Comparison of ENCODE assay signal across 23 cellular contexts in the genomic region with DNA sequence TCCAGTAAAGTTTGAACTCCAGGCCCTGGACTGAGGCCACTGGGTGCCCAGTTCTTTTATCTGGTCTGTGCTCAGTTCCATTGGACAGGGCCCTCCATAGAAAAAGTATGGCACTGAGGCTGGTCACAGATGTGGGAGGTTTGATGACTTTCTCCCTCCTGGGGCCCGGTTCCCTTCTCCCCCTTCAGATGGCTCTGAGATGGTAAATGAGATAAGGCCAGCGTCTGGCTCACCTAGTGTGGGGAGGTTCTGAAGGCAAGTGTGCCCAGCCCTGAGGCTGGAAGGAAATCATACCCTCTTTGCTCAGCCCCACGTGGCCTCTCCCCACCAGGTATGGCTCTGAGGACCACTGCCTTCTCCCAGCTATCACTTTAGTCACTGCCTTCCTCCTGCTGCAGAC. TPM values are rescaled to one million over a fixed set of nuclear protein-coding genes. Genes with fewer than 3 reads are reported as not detected.
A peak's percentile ranks its signal among the peaks of the same experiment; 100 is the strongest.
DNase-seq lines count a peak whose midpoint lies in the region; ATAC-seq and TF ChIP-seq lines count a peak whose summit lies in the region.
"Had no signal": no experiment of that assay in that cellular context is flagged by ENCODE, and none has a peak within 500 bp of the region (broad histone marks: within the 10 kb centered on the region; RNA-seq: fewer than 3 reads in every experiment).

No MANE protein-coding gene starts in this region.

- H3K27ac Mint-ChIP-seq in T-helper 1 cell treated with Interleukin-12 subunit alpha and Interleukin-12 subunit beta and Interleukin-4 antibody, amounts not matched to agents 30 μg/mL and 1 μg/mL, for 36 hours: no peak overlapping the region
- H3K27ac Mint-ChIP-seq: activated naive CD4-positive, alpha-beta T cell treated with anti-CD3 and anti-CD28 coated beads, Interleukin-2, amount 50 U/mL, for 24 hours; natural killer cell treated with Interleukin-12 subunit alpha and Interleukin-12 subunit beta and Interleukin-15 and Interleukin-18, amount 100 ng/mL, for 72 hours; T-cell had no signal

- H3K9me3 ChIP-seq in Loucy (ENCODE audit: insufficient read depth, low read depth, low read length) (no peaks in the 10 kb centered on the region), left lung (no peaks in the 10 kb centered on the region), skeletal muscle tissue (ENCODE audit: control insufficient read depth in 3 of 3, low read length in 3 of 3) (no peaks in the 10 kb centered on the region), PC-9 (ENCODE audit: insufficient read depth, low read depth) (no peaks in the 10 kb centered on the region)
- H3K9me3 ChIP-seq: BLaER1, body of pancreas, testis had no signal

- H3K36me3 ChIP-seq in Loucy (ENCODE audit: insufficient read depth, low read length) (no peaks in the 10 kb centered on the region), left lung (no peaks in the 10 kb centered on the region), skeletal muscle tissue (ENCODE audit: control insufficient read depth in 3 of 3, insufficient read depth in 3 of 3, low read length in 3 of 3) (no peaks in the 10 kb centered on the region), PC-9 (ENCODE audit: low read depth) (no peaks in the 10 kb centered on the region)

- intact Hi-C loops in left lung (cut with DNase I) (no loop called here), PC-9 (cut with micrococcal nuclease; ENCODE audit: unreplicated experiment) (no loop called here)

- peak overlapping the region; percentile 96 for H3K9ac ChIP-seq in Loucy (ENCODE audit: low read depth, low read length, poor library complexity, severe bottlenecking)
- no peak overlapping the region for H3K9ac ChIP-seq in skeletal muscle tissue (ENCODE audit: low read depth in 1 of 3, low read length in 3 of 3)
- H3K9ac ChIP-seq: BLaER1 had no signal

- no TSS peak for BruUV-seq in PC-9 (replicated peaks; lab: Mats Ljungman, UMichigan)

- H3K9me3 Mint-ChIP-seq in T-helper 1 cell treated with Interleukin-12 subunit alpha and Interleukin-12 subunit beta and Interleukin-4 antibody, amounts not matched to agents 30 μg/mL and 1 μg/mL, for 36 hours: no peaks in the 10 kb centered on the region
- H3K9me3 Mint-ChIP-seq: activated naive CD4-positive, alpha-beta T cell treated with anti-CD3 and anti-CD28 coated beads, Interleukin-2, amount 50 U/mL, for 24 hours; natural killer cell treated with Interleukin-12 subunit alpha and Interleukin-12 subunit beta and Interleukin-15 and Interleukin-18, amount 100 ng/mL, for 72 hours; T-cell had no signal

- H2AFZ ChIP-seq in Loucy (ENCODE audit: low read length) (no peak overlapping the region), PC-9 (no peak overlapping the region)

- H3K9me2 ChIP-seq in Loucy (replicated peaks; ENCODE audit: low read depth, low read length) (no peaks in the 10 kb centered on the region), PC-9 (ENCODE audit: insufficient read depth) (no peaks in the 10 kb centered on the region)

- H3K27me3 ChIP-seq in Loucy (ENCODE audit: insufficient read depth, low read length, poor library complexity, severe bottlenecking) (peaks cover 13% of the 10 kb centered on the region), left lung (peaks cover 31 to 44% of the 10 kb centered on the region in 2 donors), skeletal muscle tissue (ENCODE audit: control insufficient read depth in 3 of 3, insufficient read depth in 3 of 3, low read length in 3 of 3) (peaks cover 29 to 48% (median 39%) of the 10 kb centered on the region in 3 donors), PC-9 (ENCODE audit: insufficient read depth, low read depth) (no peaks in the 10 kb centered on the region)
- H3K27me3 ChIP-seq: testis had no signal

- H3K4me3 ChIP-seq in Loucy (ENCODE audit: low read length, poor library complexity, severe bottlenecking): peak overlapping the region; percentile 79
- no peak overlapping the region for H3K4me3 ChIP-seq in left lung
- H3K4me3 ChIP-seq in skeletal muscle tissue (ENCODE audit: low read length in 3 of 3): no peak overlapping the region
- no peak overlapping the region for H3K4me3 ChIP-seq in PC-9
- H3K4me3 ChIP-seq: BLaER1, body of pancreas had no signal

- peaks cover 1% of the 10 kb centered on the region for H3K36me3 Mint-ChIP-seq in T-helper 1 cell treated with Interleukin-12 subunit alpha and Interleukin-12 subunit beta and Interleukin-4 antibody, amounts not matched to agents 30 μg/mL and 1 μg/mL, for 36 hours (ENCODE audit: low read depth)
- H3K36me3 Mint-ChIP-seq: activated naive CD4-positive, alpha-beta T cell treated with anti-CD3 and anti-CD28 coated beads, Interleukin-2, amount 50 U/mL, for 24 hours; natural killer cell treated with Interleukin-12 subunit alpha and Interleukin-12 subunit beta and Interleukin-15 and Interleukin-18, amount 100 ng/mL, for 72 hours; T-cell had no signal

- POLR2A ChIA-PET in PC-9 (lab: Charles Lee; ENCODE audit: unreplicated experiment): no interaction called here

- H3K4me2 ChIP-seq in Loucy (ENCODE audit: low read depth, low read length, poor library complexity, severe bottlenecking): peak overlapping the region; percentile 72
- H3K4me2 ChIP-seq in PC-9: no peak overlapping the region
- H3K4me2 ChIP-seq: BLaER1 had no signal

- H3F3A ChIP-seq in Loucy (ENCODE audit: low read depth) (0 out of 2 replicates have a peak, but pooled peaks cover 1% of the 10 kb centered on the region), PC-9 (ENCODE audit: insufficient read depth, low read depth) (no peaks in the 10 kb centered on the region)

- DNase-seq in T-helper 1 cell: no peak
- DNase-seq in left lung: no peak
- no peak for DNase-seq in PC-9
- no peak for DNase-seq in SHP77 (lab: John Stamatoyannopoulos, UW)
- no peak for DNase-seq in HUDEP-2 (lab: John Stamatoyannopoulos, UW; ENCODE audit: unreplicated experiment in 76 of 76)
- DNase-seq: activated CD4-positive, alpha-beta T cell treated with anti-CD3 and anti-CD28 coated beads, Interleukin-2, amount 50 U/mL, for 48 hours; body of pancreas; GDM1; H7; NCI-H1436; NCI-H526; testis; WERI-Rb-1 had no signal

- H3K27ac ChIP-seq in left lung (peak overlapping the region; percentile 71 to 83), skeletal muscle tissue (ENCODE audit: low read depth, low read length) (peak overlapping the region; percentile 81), PC-9 (no peak overlapping the region)
- H3K27ac ChIP-seq: 22Rv1, BLaER1 had no signal

- H4K20me1 ChIP-seq in Loucy (ENCODE audit: insufficient read depth, low read length, poor library complexity, severe bottlenecking) (peaks cover 34% of the 10 kb centered on the region), PC-9 (ENCODE audit: insufficient read depth) (no peaks in the 10 kb centered on the region)

- CTCF ChIA-PET in PC-9 (lab: Charles Lee): no interaction called here

- peaks cover 21% of the 10 kb centered on the region for H3K27me3 Mint-ChIP-seq in T-helper 1 cell treated with Interleukin-12 subunit alpha and Interleukin-12 subunit beta and Interleukin-4 antibody, amounts not matched to agents 30 μg/mL and 1 μg/mL, for 36 hours (ENCODE audit: low read depth)

- no peak for ATAC-seq in left lung
- ATAC-seq: natural killer cell treated with Interleukin-12 subunit alpha and Interleukin-12 subunit beta and Interleukin-15 and Interleukin-18, amount 100 ng/mL, for 72 hours; T-cell had no signal

- H3K4me3 Mint-ChIP-seq in T-helper 1 cell treated with Interleukin-12 subunit alpha and Interleukin-12 subunit beta and Interleukin-4 antibody, amounts not matched to agents 30 μg/mL and 1 μg/mL, for 36 hours: peak overlapping the region; percentile 33
- H3K4me3 Mint-ChIP-seq: natural killer cell treated with Interleukin-12 subunit alpha and Interleukin-12 subunit beta and Interleukin-15 and Interleukin-18, amount 100 ng/mL, for 72 hours had no signal

- H3K4me1 ChIP-seq in Loucy (ENCODE audit: insufficient read depth, low read length, poor library complexity, severe bottlenecking) (peaks cover 43% of the 10 kb centered on the region), left lung (peaks cover 5 to 35% of the 10 kb centered on the region in 2 donors), skeletal muscle tissue (ENCODE audit: control insufficient read depth in 3 of 3, insufficient read depth in 3 of 3, low read length in 3 of 3) (peaks cover 17 to 37% (median 35%) of the 10 kb centered on the region in 3 donors), PC-9 (replicated peaks; ENCODE audit: insufficient read depth) (no peaks in the 10 kb centered on the region)
- H3K4me1 ChIP-seq: BLaER1 had no signal

- H3K79me2 ChIP-seq in Loucy (ENCODE audit: insufficient read depth, low read length) (peaks cover 48% of the 10 kb centered on the region), PC-9 (ENCODE audit: low read depth) (no peaks in the 10 kb centered on the region)

- H3K4me1 Mint-ChIP-seq in T-helper 1 cell treated with Interleukin-12 subunit alpha and Interleukin-12 subunit beta and Interleukin-4 antibody, amounts not matched to agents 30 μg/mL and 1 μg/mL, for 36 hours (ENCODE audit: low read depth): peaks cover 6% of the 10 kb centered on the region

- no peak for TF ChIP-seq CTCF in Loucy (conservative IDR thresholded peaks at IDR 0.05; ENCODE audit: low read length)
- no peak for TF ChIP-seq CTCF in left lung (IDR thresholded peaks at IDR 0.05)
- no peak for TF ChIP-seq CTCF in PC-9 (conservative IDR thresholded peaks at IDR 0.05)

RNA-seq across cellular contexts. Expression of a gene that starts 1.5 kb away (rescaled TPM):
- 10 to 100 TPM; 86.9 to 89.7 TPM for total RNA-seq in left lung
- 84.0 TPM for total RNA-seq in skeletal muscle tissue
- not detected in 2 replicates for total RNA-seq in PC-9 (2021)
- total RNA-seq: fibroblast of villous mesenchyme; M059J; natural killer cell treated with Interleukin-12 subunit alpha and Interleukin-12 subunit beta and Interleukin-15 and Interleukin-18, amount 100 ng/mL, for 72 hours had no signal

RNA-seq across cellular contexts. Expression of a gene that starts 45.9 kb away (rescaled TPM):
- total RNA-seq in left lung: 10 to 100 TPM in 1 of 2 donors, 1 to 10 TPM in 1; 6.5 to 11.8 TPM
- total RNA-seq in skeletal muscle tissue: 3.1 TPM
- 27.5 and 29.1 TPM in 2 replicates for total RNA-seq in PC-9 (2021)
- total RNA-seq: body of pancreas had no signal

RNA-seq across cellular contexts. Expression of a gene that starts 46.7 kb away (rescaled TPM):
- total RNA-seq in left lung: 10 to 100 TPM; 41.7 to 72.9 TPM
- 37.1 TPM for total RNA-seq in skeletal muscle tissue
- 41.6 and 66.9 TPM in 2 replicates for total RNA-seq in PC-9 (2021)

Comparison
In these comparisons a context has a peak if more than half of its experiments do, and no peak if none do; other contexts are left out.
1. RNA of a gene that starts 1.5 kb away (total RNA-seq): 86.9 to 89.7 TPM in left lung and 84.0 TPM in skeletal muscle tissue (single experiment); not detected in PC-9; every median in the first group is over 10 times any median in the second.